Comparison of ENCODE assay signal across 6 cellular contexts in the genomic region with DNA sequence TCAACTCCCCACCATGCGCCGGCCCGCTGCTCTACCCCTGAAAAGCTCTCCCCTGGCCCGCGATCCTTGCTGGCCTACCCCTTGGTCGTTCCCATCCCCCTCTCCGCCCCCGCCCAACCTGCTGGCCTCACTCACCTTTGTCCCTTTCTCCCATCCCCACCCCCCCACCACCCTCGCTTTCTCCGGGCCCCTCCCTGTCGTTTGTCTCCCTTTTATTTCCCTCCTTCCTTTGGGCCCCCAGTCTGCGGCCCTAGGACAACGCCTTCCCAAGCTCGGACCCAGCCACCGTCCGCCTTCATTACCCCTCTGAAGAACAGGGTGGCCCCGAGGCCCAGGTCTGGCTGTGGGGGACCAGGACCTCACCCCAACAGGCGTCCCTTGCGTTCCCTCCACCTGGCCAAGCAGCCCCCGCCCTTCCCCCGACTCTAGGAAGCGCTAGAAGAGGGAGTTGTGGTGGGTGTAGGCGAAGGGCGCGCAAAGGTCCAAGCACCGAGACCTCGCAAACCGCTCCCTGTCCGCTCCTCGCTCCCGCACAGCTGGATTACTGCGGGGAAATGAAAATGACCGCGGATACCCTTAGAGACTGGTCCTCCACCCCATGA. TPM values are rescaled to one million over a fixed set of nuclear protein-coding genes. Genes with fewer than 3 reads are reported as not detected.
DNase-seq lines count a peak whose midpoint lies in the region; ATAC-seq, FAIRE-seq and TF ChIP-seq lines count a peak whose summit lies in the region.

No MANE protein-coding gene starts in this region.

- ATAC-seq in pancreas: no peak

- H3K4me1 ChIP-seq in pancreas: peaks cover 22 to 41% (median 39%) of the 10 kb centered on the region in 3 donors

- WGBS in pancreas, 2 donors: 64 to 71% methylated on average over 33 to 34 of the region's 34 CpGs

- H3K27ac ChIP-seq in pancreas: peak overlapping the region; percentile 52 to 88 (median 68)

- H3K27ac Mint-ChIP-seq in dendritic cell treated with granulocyte-macrophage colony-stimulating factor and Interleukin-4, amounts not matched to agents 40 ng/mL and 50 ng/mL, for 4 days: peak overlapping the region; percentile 72

- DNase-seq in HFF-Myc (ENCODE audit: extremely low read depth, low read depth): no peak
- DNase-seq in pancreas: peak in 3 of 6 donors; percentile 32 to 77 (median 55)
- no peak for DNase-seq in GM13977 (ENCODE audit: low spot score)
- DNase-seq in NCI-H345 (lab: John Stamatoyannopoulos, UW): no peak
- no peak for DNase-seq in NCI-H146 (lab: John Stamatoyannopoulos, UW)

- no peaks in the 10 kb centered on the region for H3K9me3 Mint-ChIP-seq in dendritic cell treated with granulocyte-macrophage colony-stimulating factor and Interleukin-4, amounts not matched to agents 40 ng/mL and 50 ng/mL, for 4 days

- peak overlapping the region; percentile 22; the same call in 1 of the 2 replicates for H3K4me3 ChIP-seq in HFF-Myc (replicated peaks; ENCODE audit: low read depth, low read length)
- peak overlapping the region in 2 of 4 donors; percentile 4 to 41 for H3K4me3 ChIP-seq in pancreas

- H3K36me3 ChIP-seq in pancreas: no peaks in the 10 kb centered on the region

- H3K27me3 Mint-ChIP-seq in dendritic cell treated with granulocyte-macrophage colony-stimulating factor and Interleukin-4, amounts not matched to agents 40 ng/mL and 50 ng/mL, for 4 days: no peaks in the 10 kb centered on the region

- in situ Hi-C loops in GM13977 (cut with MboI; ENCODE audit: low pct_unique_long_range_greater_than_20kb, low sequenced_read_pairs, unreplicated experiment): no loop called here

- no peaks in the 10 kb centered on the region for H3K36me3 Mint-ChIP-seq in dendritic cell treated with granulocyte-macrophage colony-stimulating factor and Interleukin-4, amounts not matched to agents 40 ng/mL and 50 ng/mL, for 4 days (ENCODE audit: low read depth)

- no peak for FAIRE-seq in pancreas (lab: Jason Lieb, UNC)

- TF ChIP-seq CTCF in HFF-Myc (IDR thresholded peaks at IDR 0.05; ENCODE audit: low read depth, low read length, missing control alignments) (no peak), pancreas (IDR thresholded peaks at IDR 0.05) (no peak), GM13977 (IDR thresholded peaks at IDR 0.05; ENCODE audit: extremely low read depth, insufficient read depth, missing control alignments) (no peak)

- peaks cover 57% of the 10 kb centered on the region for H3K4me1 Mint-ChIP-seq in dendritic cell treated with granulocyte-macrophage colony-stimulating factor and Interleukin-4, amounts not matched to agents 40 ng/mL and 50 ng/mL, for 4 days (ENCODE audit: low read depth)

- H3K27me3 ChIP-seq in pancreas: no peaks in the 10 kb centered on the region

- H3K9me3 ChIP-seq in pancreas: no peaks in the 10 kb centered on the region

- intact Hi-C loops in dendritic cell treated with granulocyte-macrophage colony-stimulating factor and Interleukin-4, amounts not matched to agents 40 ng/mL and 50 ng/mL, for 4 days (cut with micrococcal nuclease): loop anchor here (5.0 kb wide), 1 partner anchor 80 kb away; no protein-coding TSS in a partner anchor
- intact Hi-C loops in pancreas (cut with DNase I): loop anchor here in 1 of 3 donors (5.0 kb wide), 1 partner anchor 35 kb away; no protein-coding TSS in a partner anchor

- peak overlapping the region; percentile 58 for H3K4me3 Mint-ChIP-seq in dendritic cell treated with granulocyte-macrophage colony-stimulating factor and Interleukin-4, amounts not matched to agents 40 ng/mL and 50 ng/mL, for 4 days

RNA-seq across cellular contexts. Expression of a gene that starts 6.9 kb away (rescaled TPM):
- 10 to 100 TPM in 1 of 6 donors, 1 to 10 TPM in 5; 2.9 to 13.1 (median 5.7) TPM for total RNA-seq in pancreas
- polyA plus RNA-seq in pancreas: 1 to 10 TPM; 4.9 to 9.9 TPM

RNA-seq across cellular contexts. Expression of a gene that starts 7.6 kb away (rescaled TPM):
- 10 to 100 TPM; 29.1 to 47.6 (median 43.0) TPM for total RNA-seq in pancreas
- polyA plus RNA-seq in pancreas: 10 to 100 TPM; 57.1 to 85.0 TPM

RNA-seq across cellular contexts. Expression of a gene that starts 14.3 kb away (rescaled TPM):
- 100 to 1,000 TPM in 1 of 6 donors, 10 to 100 TPM in 5; 21.5 to 146 (median 34.0) TPM for total RNA-seq in pancreas
- polyA plus RNA-seq in pancreas: 10 to 100 TPM; 18.7 to 61.8 TPM

RNA-seq across cellular contexts. Expression of a gene that starts 49.4 kb away (rescaled TPM):
- 10 to 100 TPM; 49.5 to 86.2 (median 52.5) TPM for total RNA-seq in pancreas
- 10 to 100 TPM; 14.7 to 22.7 TPM for polyA plus RNA-seq in pancreas

RNA-seq across cellular contexts. Expression of a gene that starts 55.6 kb away (rescaled TPM):
- total RNA-seq in pancreas: 10 to 100 TPM; 48.1 to 76.2 (median 53.2) TPM
- polyA plus RNA-seq in pancreas: 10 to 100 TPM; 56.7 to 91.2 TPM
